1 cellular context compared by ENCODE assay signal in genomic region chr16:24013733-24014645, GRCh38.
TF ChIP-seq lines count a peak whose summit lies in the region.

No MANE protein-coding gene starts in this region.

TF ChIP-seq in GM12878, 131 proteins besides CTCF, POLR2A, EP300 and RAD21 (continued from another document):
- TF ChIP-seq MAX (IDR thresholded peaks at IDR 0.05; ENCODE audit: low read depth, low read length): peak; percentile 66; the same call in 1 of the 2 replicates
- TF ChIP-seq, protein P1, sequence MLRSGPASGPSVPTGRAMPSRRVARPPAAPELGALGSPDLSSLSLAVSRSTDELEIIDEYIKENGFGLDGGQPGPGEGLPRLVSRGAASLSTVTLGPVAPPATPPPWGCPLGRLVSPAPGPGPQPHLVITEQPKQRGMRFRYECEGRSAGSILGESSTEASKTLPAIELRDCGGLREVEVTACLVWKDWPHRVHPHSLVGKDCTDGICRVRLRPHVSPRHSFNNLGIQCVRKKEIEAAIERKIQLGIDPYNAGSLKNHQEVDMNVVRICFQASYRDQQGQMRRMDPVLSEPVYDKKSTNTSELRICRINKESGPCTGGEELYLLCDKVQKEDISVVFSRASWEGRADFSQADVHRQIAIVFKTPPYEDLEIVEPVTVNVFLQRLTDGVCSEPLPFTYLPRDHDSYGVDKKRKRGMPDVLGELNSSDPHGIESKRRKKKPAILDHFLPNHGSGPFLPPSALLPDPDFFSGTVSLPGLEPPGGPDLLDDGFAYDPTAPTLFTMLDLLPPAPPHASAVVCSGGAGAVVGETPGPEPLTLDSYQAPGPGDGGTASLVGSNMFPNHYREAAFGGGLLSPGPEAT (IDR thresholded peaks at IDR 0.05; ENCODE audit: low read depth): peak; percentile 82
- no peak for TF ChIP-seq EZH2 (IDR thresholded peaks at IDR 0.05; ENCODE audit: borderline replicate concordance, control insufficient read depth, low read depth, low read length)
- no peak for TF ChIP-seq ZZZ3 (IDR thresholded peaks at IDR 0.05; ENCODE audit: control insufficient read depth, insufficient read length, low read depth)
